23 cellular contexts compared by ENCODE assay signal in the genomic region with DNA sequence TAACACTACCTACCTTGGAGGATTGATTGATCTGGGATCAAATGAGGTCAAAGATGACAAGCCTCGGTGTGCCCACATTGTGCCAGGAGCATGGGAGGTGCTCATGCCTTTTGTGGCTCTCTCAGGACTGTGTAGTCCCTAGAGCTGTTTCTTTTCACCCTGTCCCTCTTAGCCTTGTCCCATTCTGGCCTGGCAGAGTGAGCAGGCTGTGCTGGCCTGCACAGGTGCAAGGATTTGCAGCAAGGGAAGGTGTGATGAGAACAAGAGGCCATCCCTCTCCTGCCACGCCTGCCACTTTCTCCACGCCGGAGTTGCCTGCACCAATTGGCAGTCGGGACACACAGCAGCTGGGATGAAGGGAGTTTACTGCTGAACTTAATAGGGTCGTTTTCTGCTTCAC.
"Had no signal": no experiment of that assay in that cellular context is flagged by ENCODE, and none has a peak within 500 bp of the region (broad histone marks: within the 10 kb centered on the region; RNA-seq: fewer than 3 reads in every experiment).

No MANE protein-coding gene starts in this region.

- H3K36me3 ChIP-seq: esophagus muscularis mucosa, heart right ventricle, left ventricle myocardium inferior, lower lobe of right lung had no signal

- ATAC-seq: foreskin keratinocyte, heart right ventricle, left cardiac atrium, left lobe of liver, lower lobe of right lung, mucosa of descending colon had no signal

- H3K9me3 ChIP-seq: esophagus muscularis mucosa, heart right ventricle, left ventricle myocardium inferior, lower lobe of right lung, mucosa of descending colon had no signal

- FAIRE-seq: colon, endothelial cell of umbilical vein, frontal cortex, islet of Langerhans, keratinocyte had no signal

- H3K4me1 ChIP-seq: foreskin keratinocyte, lower lobe of right lung had no signal

- H3K4me3 ChIP-seq: coronary artery, dorsolateral prefrontal cortex, esophagus muscularis mucosa, heart right ventricle, left ventricle myocardium inferior, lower lobe of right lung, mucosa of descending colon had no signal

- DNase-seq: dermis blood vessel endothelial cell; dorsolateral prefrontal cortex; effector CD4-positive, alpha-beta T cell; effector memory CD4-positive, alpha-beta T cell; foreskin keratinocyte; glutamatergic neuron; head of caudate nucleus; heart right ventricle; hippocampal formation; left cardiac atrium; left ventricle myocardium inferior; lower lobe of right lung; mesenchymal stem cell; mucosa of descending colon; naive B cell had no signal

- H3K27ac ChIP-seq: coronary artery, dorsolateral prefrontal cortex, esophagus muscularis mucosa, foreskin keratinocyte, heart right ventricle, left ventricle myocardium inferior, lower lobe of right lung had no signal

- H3K27me3 ChIP-seq: dorsolateral prefrontal cortex, foreskin keratinocyte, heart right ventricle had no signal
